In the genomic region with DNA sequence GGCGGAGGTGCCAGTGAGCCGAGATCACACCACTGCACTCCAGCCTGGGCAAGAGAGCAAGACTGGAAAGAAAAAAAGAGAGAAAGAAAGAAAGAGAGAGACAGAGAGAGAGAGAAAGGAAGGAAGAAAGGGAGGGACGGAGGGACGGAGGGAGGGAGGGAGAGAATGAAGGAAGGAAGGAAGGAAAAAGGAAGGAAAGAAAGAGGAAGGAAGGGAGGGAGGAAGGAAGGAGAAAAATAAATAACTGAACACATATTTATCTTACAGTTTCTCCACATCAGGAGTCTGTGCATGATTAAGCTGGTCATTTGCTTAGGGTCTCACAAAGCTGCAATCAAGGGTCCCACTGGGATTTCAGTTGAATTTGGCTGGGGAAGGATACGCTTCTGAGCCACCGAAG, we compare ENCODE assay signal across 24 cellular contexts.
"Had no signal": no experiment of that assay in that cellular context is flagged by ENCODE, and none has a peak within 500 bp of the region (broad histone marks: within the 10 kb centered on the region; RNA-seq: fewer than 3 reads in every experiment).

No MANE protein-coding gene starts in this region.

- H3K9me3 ChIP-seq: adrenal gland, SJSA1 had no signal

- H3K27ac ChIP-seq: adrenal gland, SJSA1 had no signal

- H3K36me3 Mint-ChIP-seq: activated naive CD8-positive, alpha-beta T cell treated with anti-CD3 and anti-CD28 coated beads, Interleukin-2, amount 10 ng/mL, durations not matched to agents 7 days and 5 days had no signal

- H3K4me1 ChIP-seq: adrenal gland had no signal

- FAIRE-seq: TTC549 had no signal

- DNase-seq: activated B cell treated with CpG ODN at 0.5 μM for 24 hours; activated CD4-positive, alpha-beta memory T cell treated with anti-CD3 and anti-CD28 coated beads, Interleukin-2, amount 10 ng/mL, durations not matched to agents 7 days and 5 days; activated CD4-positive, alpha-beta T cell treated with anti-CD3 and anti-CD28 coated beads, Interleukin-2, amount 50 U/mL, for 1 hour; activated CD8-positive, alpha-beta memory T cell treated with anti-CD3 and anti-CD28 coated beads, Interleukin-2, amount 50 U/mL, for 4 hours; activated naive CD4-positive, alpha-beta T cell treated with anti-CD3 and anti-CD28 coated beads, Interleukin-2, amount 50 U/mL, for 16 hours; activated naive CD8-positive, alpha-beta T cell treated with anti-CD3 and anti-CD28 coated beads, Interleukin-2, amount 10 ng/mL, durations not matched to agents 7 days and 5 days; activated T-cell treated with anti-CD3 and anti-CD28 coated beads, Interleukin-2, amount 50 U/mL, for 72 hours; adrenal gland; anterior cingulate cortex; cerebellar nuclear complex; Kasumi-1; NCI-H1092 treated with DMSO at 0.1 percent for 48 hours; NCI-H1417 treated with DMSO at 0.1 percent for 48 hours; NCI-H1694; NCI-H2029; NCI-H2107; NCI-H2171 treated with DMSO at 0.1 percent for 48 hours; NCI-H226; Right ventricle myocardium superior; T-helper 2 cell; T1000 had no signal

- H3K27me3 ChIP-seq: SJSA1 had no signal

- H3K9me3 Mint-ChIP-seq: activated B cell treated with CpG ODN at 0.5 μM for 24 hours; activated CD4-positive, alpha-beta memory T cell treated with anti-CD3 and anti-CD28 coated beads, Interleukin-2, amount 10 ng/mL, durations not matched to agents 7 days and 5 days; activated naive CD8-positive, alpha-beta T cell treated with anti-CD3 and anti-CD28 coated beads, Interleukin-2, amount 10 ng/mL, durations not matched to agents 7 days and 5 days; activated T-cell treated with anti-CD3 and anti-CD28 coated beads, Interleukin-2, amount 50 U/mL, for 72 hours; activated T-helper 2 cell treated with anti-CD3 and anti-CD28 coated beads, Interferon-gamma antibody, Interleukin-2, Interleukin-4, amounts not matched to agents 10 μg/mL and 5 μg/mL and 100 μg/mL, durations not matched to agents 14 hours and 24 hours and 36 hours had no signal

- H3K4me3 ChIP-seq: adrenal gland, SJSA1 had no signal

- H3K27ac Mint-ChIP-seq: activated B cell treated with CpG ODN at 0.5 μM for 24 hours; activated CD4-positive, alpha-beta memory T cell treated with anti-CD3 and anti-CD28 coated beads, Interleukin-2, amount 10 ng/mL, durations not matched to agents 7 days and 5 days; activated naive CD8-positive, alpha-beta T cell treated with anti-CD3 and anti-CD28 coated beads, Interleukin-2, amount 10 ng/mL, durations not matched to agents 7 days and 5 days; activated T-cell treated with anti-CD3 and anti-CD28 coated beads, Interleukin-2, amount 50 U/mL, for 72 hours; activated T-helper 2 cell treated with anti-CD3 and anti-CD28 coated beads, Interferon-gamma antibody, Interleukin-2, Interleukin-4, amounts not matched to agents 10 μg/mL and 5 μg/mL and 100 μg/mL, durations not matched to agents 14 hours and 24 hours and 36 hours had no signal

- ATAC-seq: activated T-cell treated with anti-CD3 and anti-CD28 coated beads, Interleukin-2, amount 50 U/mL, for 72 hours had no signal

- H3K36me3 ChIP-seq: adrenal gland, SJSA1 had no signal

- H3K4me3 Mint-ChIP-seq: activated B cell treated with CpG ODN at 0.5 μM for 24 hours; activated CD4-positive, alpha-beta memory T cell treated with anti-CD3 and anti-CD28 coated beads, Interleukin-2, amount 10 ng/mL, durations not matched to agents 7 days and 5 days; activated naive CD8-positive, alpha-beta T cell treated with anti-CD3 and anti-CD28 coated beads, Interleukin-2, amount 10 ng/mL, durations not matched to agents 7 days and 5 days; activated T-cell treated with anti-CD3 and anti-CD28 coated beads, Interleukin-2, amount 50 U/mL, for 72 hours had no signal
